Comparison of ENCODE assay signal across 32 cellular contexts in genomic region chrX:44003975-44004374, GRCh38. TPM values are rescaled to one million over a fixed set of nuclear protein-coding genes. Genes with fewer than 3 reads are reported as not detected.
DNase-seq lines count a peak whose midpoint lies in the region; ATAC-seq, FAIRE-seq and TF ChIP-seq lines count a peak whose summit lies in the region.
"Had no signal": no experiment of that assay in that cellular context is flagged by ENCODE, and none has a peak within 500 bp of the region (broad histone marks: within the 10 kb centered on the region; RNA-seq: fewer than 3 reads in every experiment).

No MANE protein-coding gene starts in this region.

- no peaks in the 10 kb centered on the region for H3K36me3 Mint-ChIP-seq in astrocyte (ENCODE audit: low read depth, unreplicated experiment)
- H3K36me3 Mint-ChIP-seq: brain; CD4-positive, CD25-positive, alpha-beta regulatory T cell; naive thymus-derived CD4-positive, alpha-beta T cell; stimulated activated memory B cell treated with anti-CD40 and anti-IgM and Interleukin-4, amounts not matched to agents 10 μg/mL and 1 μg/mL and 100 μg/mL, for 72 hours; type B pancreatic cell had no signal

- intact Hi-C loops in kidney (cut with DNase I): no loop called here

- H3K27ac Mint-ChIP-seq in astrocyte (ENCODE audit: unreplicated experiment): no peak overlapping the region
- H3K27ac Mint-ChIP-seq: activated CD4-positive, alpha-beta memory T cell treated with anti-CD3 and anti-CD28 coated beads, Interleukin-2, amount 10 ng/mL, durations not matched to agents 7 days and 5 days; activated naive CD4-positive, alpha-beta T cell treated with anti-CD3 and anti-CD28 coated beads for 36 hours; brain; CD4-positive, CD25-positive, alpha-beta regulatory T cell; naive thymus-derived CD4-positive, alpha-beta T cell; stimulated activated memory B cell treated with anti-CD40 and anti-IgM and Interleukin-4, amounts not matched to agents 10 μg/mL and 1 μg/mL and 100 μg/mL, for 72 hours; T-helper 2 cell treated with Interferon-gamma antibody and Interleukin-4, amounts not matched to agents 5 μg/mL and 100 μg/mL, for 36 hours; type B pancreatic cell had no signal

- no peak overlapping the region for H2AFZ ChIP-seq in astrocyte (ENCODE audit: low read depth, low read length)

- no peaks in the 10 kb centered on the region for H3K9me3 Mint-ChIP-seq in astrocyte (ENCODE audit: unreplicated experiment)
- H3K9me3 Mint-ChIP-seq: activated CD4-positive, alpha-beta memory T cell treated with anti-CD3 and anti-CD28 coated beads, Interleukin-2, amount 10 ng/mL, durations not matched to agents 7 days and 5 days; activated naive CD4-positive, alpha-beta T cell treated with anti-CD3 and anti-CD28 coated beads for 36 hours; CD4-positive, CD25-positive, alpha-beta regulatory T cell; naive thymus-derived CD4-positive, alpha-beta T cell; stimulated activated memory B cell treated with anti-CD40 and anti-IgM and Interleukin-4, amounts not matched to agents 10 μg/mL and 1 μg/mL and 100 μg/mL, for 72 hours; T-helper 2 cell treated with Interferon-gamma antibody and Interleukin-4, amounts not matched to agents 5 μg/mL and 100 μg/mL, for 36 hours; type B pancreatic cell had no signal

- H3K4me3 ChIP-seq in astrocyte (ENCODE audit: insufficient read depth, low read depth, low read length) (no peak overlapping the region), fibroblast of the aortic adventitia (ENCODE audit: low read depth, low read length) (no peak overlapping the region), kidney (ENCODE audit: low read length in 2 of 2) (no peak overlapping the region)
- H3K4me3 ChIP-seq: adrenal gland, prostate gland, sigmoid colon had no signal

- ATAC-seq in HG02763 (IDR thresholded peaks at IDR 0.05; ENCODE audit: unreplicated experiment): no peak
- ATAC-seq: naive thymus-derived CD4-positive, alpha-beta T cell; stimulated activated memory B cell treated with anti-CD40 and anti-IgM and Interleukin-4, amounts not matched to agents 10 μg/mL and 1 μg/mL and 100 μg/mL, for 72 hours had no signal

- no peak for TF ChIP-seq CTCF in astrocyte (IDR thresholded peaks at IDR 0.05; ENCODE audit: insufficient read depth, low read depth, low read length)
- TF ChIP-seq CTCF in fibroblast of the aortic adventitia (IDR thresholded peaks at IDR 0.05; ENCODE audit: insufficient read depth, low read length): no peak
- no peak for TF ChIP-seq CTCF in kidney (IDR thresholded peaks at IDR 0.05; ENCODE audit: borderline replicate concordance, extremely low read depth, insufficient read depth)

- no peaks in the 10 kb centered on the region for H3K27me3 ChIP-seq in astrocyte (ENCODE audit: insufficient read depth, low read length)
- H3K27me3 ChIP-seq: sigmoid colon had no signal

- H4K20me1 ChIP-seq in astrocyte (ENCODE audit: insufficient read depth, low read length): no peaks in the 10 kb centered on the region

- FAIRE-seq in astrocyte (lab: Jason Lieb, UNC) (no peak), urothelium cell line (lab: Jason Lieb, UNC) (no peak), kidney (lab: Jason Lieb, UNC) (no peak)
- FAIRE-seq: D721Med had no signal

- no peaks in the 10 kb centered on the region for H3K9me3 ChIP-seq in astrocyte (ENCODE audit: insufficient read depth, low read depth, low read length)
- no peaks in the 10 kb centered on the region for H3K9me3 ChIP-seq in kidney (ENCODE audit: control insufficient read depth in 1 of 2, low read length in 2 of 2)
- H3K9me3 ChIP-seq: adrenal gland, prostate gland, sigmoid colon had no signal

- H3K9ac ChIP-seq in astrocyte (ENCODE audit: low read length) (no peak overlapping the region), kidney (ENCODE audit: low read length in 2 of 2) (no peak overlapping the region)

- DNase-seq in ELR (ENCODE audit: low read depth) (peak; percentile 21), astrocyte (ENCODE audit: low read depth) (peak; percentile 23), fibroblast of the aortic adventitia (ENCODE audit: low read depth) (peak; percentile 3), urothelium cell line (ENCODE audit: low spot score) (peak; percentile 12), kidney (no peak)
- DNase-seq in activated CD4-positive, alpha-beta T cell treated with anti-CD3 and anti-CD28 coated beads for 1 hour: no peak
- DNase-seq: activated CD4-positive, alpha-beta memory T cell treated with anti-CD3 and anti-CD28 coated beads, Interleukin-2, amount 10 ng/mL, durations not matched to agents 7 days and 5 days; activated CD8-positive, alpha-beta memory T cell treated with anti-CD3 and anti-CD28 coated beads, Interleukin-2, amount 50 U/mL, for 4 hours; activated naive CD4-positive, alpha-beta T cell treated with anti-CD3 and anti-CD28 coated beads for 36 hours; adrenal gland; CD4-positive, CD25-positive, alpha-beta regulatory T cell; DND-41; H7; head of caudate nucleus; islet precursor cell; Kasumi-1; midbrain; naive thymus-derived CD4-positive, alpha-beta T cell; NCI-H1436 treated with DMSO at 0.1 percent for 48 hours; NCI-H2107; NCI-H446; NCI-H774; nucleus accumbens; sigmoid colon had no signal

- no peak overlapping the region for H3K27ac ChIP-seq in astrocyte (ENCODE audit: low read depth, low read length)
- H3K27ac ChIP-seq in kidney (ENCODE audit: low read depth in 2 of 2, low read length in 2 of 2): no peak overlapping the region
- H3K27ac ChIP-seq: adrenal gland, prostate gland, sigmoid colon had no signal

- no peaks in the 10 kb centered on the region for H3K27me3 Mint-ChIP-seq in astrocyte (ENCODE audit: low read depth, unreplicated experiment)
- H3K27me3 Mint-ChIP-seq: activated CD4-positive, alpha-beta memory T cell treated with anti-CD3 and anti-CD28 coated beads, Interleukin-2, amount 10 ng/mL, durations not matched to agents 7 days and 5 days; type B pancreatic cell had no signal

- H3K79me2 ChIP-seq in astrocyte (ENCODE audit: insufficient read depth, low read length): no peaks in the 10 kb centered on the region

- H3K4me1 ChIP-seq in astrocyte (ENCODE audit: insufficient read depth, low read length): no peaks in the 10 kb centered on the region
- H3K4me1 ChIP-seq in kidney (ENCODE audit: control insufficient read depth in 1 of 2, insufficient read depth in 1 of 2, low read depth in 1 of 2, low read length in 2 of 2): no peaks in the 10 kb centered on the region
- H3K4me1 ChIP-seq: adrenal gland, prostate gland, sigmoid colon had no signal

- no peaks in the 10 kb centered on the region for H3K4me1 Mint-ChIP-seq in astrocyte (ENCODE audit: low read depth, unreplicated experiment)
- H3K4me1 Mint-ChIP-seq: activated CD4-positive, alpha-beta memory T cell treated with anti-CD3 and anti-CD28 coated beads, Interleukin-2, amount 10 ng/mL, durations not matched to agents 7 days and 5 days; brain; CD4-positive, CD25-positive, alpha-beta regulatory T cell; naive thymus-derived CD4-positive, alpha-beta T cell; stimulated activated memory B cell treated with anti-CD40 and anti-IgM and Interleukin-4, amounts not matched to agents 10 μg/mL and 1 μg/mL and 100 μg/mL, for 72 hours had no signal

- H3K4me3 Mint-ChIP-seq in astrocyte (ENCODE audit: unreplicated experiment): no peak overlapping the region
- H3K4me3 Mint-ChIP-seq: activated CD4-positive, alpha-beta memory T cell treated with anti-CD3 and anti-CD28 coated beads, Interleukin-2, amount 10 ng/mL, durations not matched to agents 7 days and 5 days; activated naive CD4-positive, alpha-beta T cell treated with anti-CD3 and anti-CD28 coated beads for 36 hours; brain; CD4-positive, CD25-positive, alpha-beta regulatory T cell; naive thymus-derived CD4-positive, alpha-beta T cell; stimulated activated memory B cell treated with anti-CD40 and anti-IgM and Interleukin-4, amounts not matched to agents 10 μg/mL and 1 μg/mL and 100 μg/mL, for 72 hours; T-helper 2 cell treated with Interferon-gamma antibody and Interleukin-4, amounts not matched to agents 5 μg/mL and 100 μg/mL, for 36 hours; type B pancreatic cell had no signal

- no peak overlapping the region for H3K4me2 ChIP-seq in astrocyte (ENCODE audit: low read length)

- H3K36me3 ChIP-seq in astrocyte (ENCODE audit: insufficient read depth, low read length) (no peaks in the 10 kb centered on the region), kidney (ENCODE audit: control insufficient read depth in 1 of 2, insufficient read depth in 2 of 2, low read length in 2 of 2) (no peaks in the 10 kb centered on the region)
- H3K36me3 ChIP-seq: adrenal gland, prostate gland, sigmoid colon had no signal

RNA-seq across cellular contexts. Expression of gene NDP, which starts 30.8 kb away (rescaled TPM):
- not detected in 2 replicates for total RNA-seq in astrocyte
- 0.41 and 2.9 TPM in 2 replicates for total RNA-seq in fibroblast of the aortic adventitia (ENCODE audit: low replicate concordance)
- total RNA-seq in kidney: not detected
- not detected for polyA plus RNA-seq in kidney (ENCODE audit: insufficient read depth, low read depth, low replicate concordance)
- total RNA-seq: activated CD4-positive, alpha-beta memory T cell treated with anti-CD3 and anti-CD28 coated beads, Interleukin-2, amount 10 ng/mL, durations not matched to agents 7 days and 5 days; activated naive CD4-positive, alpha-beta T cell treated with anti-CD3 and anti-CD28 coated beads for 36 hours; CD4-positive, CD25-positive, alpha-beta regulatory T cell; H7; naive thymus-derived CD4-positive, alpha-beta T cell; subcutaneous adipose tissue had no signal
- polyA plus RNA-seq: CD4-positive, CD25-positive, alpha-beta regulatory T cell; naive thymus-derived CD4-positive, alpha-beta T cell had no signal

Comparison
In these comparisons a context has a peak if more than half of its experiments do, and no peak if none do; other contexts are left out.
1. DNase-seq: peak in ELR (single experiment), astrocyte (single experiment), fibroblast of the aortic adventitia (single experiment) and urothelium cell line (single experiment); none in activated CD4-positive, alpha-beta T cell treated with anti-CD3 and anti-CD28 coated beads for 1 hour (single experiment) and kidney (single experiment).